8 cellular contexts compared by ENCODE assay signal in the genomic region with DNA sequence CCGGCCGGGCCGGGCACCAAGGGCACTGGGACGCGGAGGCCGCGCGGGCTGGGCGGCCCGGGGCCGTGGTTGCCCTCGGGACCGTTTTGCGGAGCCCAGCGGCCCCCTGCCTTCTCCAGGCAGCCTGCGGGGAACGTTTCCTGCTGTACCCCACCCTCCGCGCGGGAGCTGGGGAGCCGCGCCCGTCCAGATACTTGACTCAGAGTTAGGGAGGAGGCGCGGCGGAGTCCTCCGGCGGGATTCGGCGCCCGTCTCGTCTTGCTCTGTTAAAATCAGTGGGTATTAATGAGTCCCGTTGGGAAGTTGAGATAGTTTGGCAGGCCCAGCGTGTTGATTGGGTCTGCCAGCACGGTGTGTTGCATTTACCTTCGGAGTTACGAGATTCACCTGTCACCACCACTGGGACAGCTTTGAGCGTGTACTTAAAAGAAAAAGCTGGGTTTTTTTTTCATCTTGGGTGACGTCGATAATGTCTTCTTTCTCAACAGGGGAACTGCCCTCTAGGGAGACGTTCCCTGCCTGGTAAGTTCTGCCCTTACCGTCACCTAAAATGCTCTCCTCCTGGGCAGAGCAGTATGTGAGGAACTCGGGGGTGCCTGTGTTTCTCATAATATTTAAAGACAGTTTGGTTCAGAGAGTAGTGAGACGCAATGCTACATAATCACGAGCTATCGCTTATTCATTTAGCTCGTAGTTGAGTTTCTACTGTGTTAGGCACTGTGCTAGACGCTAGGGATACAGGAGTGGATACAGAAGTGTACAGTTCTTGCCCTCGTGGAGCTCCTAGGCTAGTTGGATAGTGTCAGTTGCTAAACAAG. TPM values are rescaled to one million over a fixed set of nuclear protein-coding genes. Genes with fewer than 3 reads are reported as not detected.
A peak's percentile ranks its signal among the peaks of the same experiment; 100 is the strongest.
DNase-seq lines count a peak whose midpoint lies in the region; ATAC-seq and TF ChIP-seq lines count a peak whose summit lies in the region.

No MANE protein-coding gene starts in this region.

- no TSS peak for BruUV-seq in Panc1 (replicated peaks; lab: Mats Ljungman, UMichigan)

- in situ Hi-C loops in Panc1 (cut with HindIII; ENCODE audit: low pct_unique_long_range_greater_than_20kb, low sequenced_read_pairs): no loop called here

- intact Hi-C loops in Right ventricle myocardium inferior (cut with DNase I) (loop anchor here (2.0 kb wide), 1 partner anchor 22 kb away; no protein-coding TSS in a partner anchor), cardiac septum (cut with DNase I) (no loop called here), Panc1 (cut with micrococcal nuclease; ENCODE audit: unreplicated experiment) (no loop called here), left cardiac atrium (cut with DNase I) (no loop called here), sciatic nerve (cut with DNase I) (no loop called here)

- H3K4me3 ChIP-seq in Panc1 (ENCODE audit: low read depth in 2 of 2, low read length in 2 of 2): peak overlapping the region; percentile 91 to 97

- H3K36me3 ChIP-seq in Panc1 (ENCODE audit: control insufficient read depth, insufficient read depth, low read length): peaks cover 2% of the 10 kb centered on the region

- H3K27ac Mint-ChIP-seq in activated naive CD8-positive, alpha-beta T cell: peak overlapping the region; percentile 99

- H3K27ac ChIP-seq in Panc1 (ENCODE audit: low read length): peak overlapping the region; percentile 81

- H3K27me3 ChIP-seq in Panc1 (ENCODE audit: control insufficient read depth, insufficient read depth, low read length): no peaks in the 10 kb centered on the region

- no peaks in the 10 kb centered on the region for H3K27me3 Mint-ChIP-seq in activated naive CD8-positive, alpha-beta T cell

- H3K4me1 ChIP-seq in Panc1 (ENCODE audit: control insufficient read depth, insufficient read depth, low read length): peaks cover 15% of the 10 kb centered on the region

- POLR2A ChIA-PET in Panc1 (lab: Charles Lee): interaction anchor here (0.6 kb wide), 1 partner anchor 15 kb away, joined by 9 read pairs; no protein-coding TSS in a partner anchor

- peaks cover 67% of the 10 kb centered on the region for H3K4me1 Mint-ChIP-seq in activated naive CD8-positive, alpha-beta T cell (ENCODE audit: low read depth)

- TF ChIP-seq CTCF in Panc1 (IDR thresholded peaks at IDR 0.05): no peak

- no peaks in the 10 kb centered on the region for H3K9me3 ChIP-seq in Panc1 (ENCODE audit: control insufficient read depth, insufficient read depth, low read depth, low read length)

- no peaks in the 10 kb centered on the region for H3K9me3 Mint-ChIP-seq in activated naive CD8-positive, alpha-beta T cell (ENCODE audit: low read depth)

- DNase-seq in Right ventricle myocardium inferior (ENCODE audit: missing footprints) (peak; percentile 71), cardiac septum (ENCODE audit: low spot score) (no peak), Panc1 (ENCODE audit: low read depth, low spot score) (no peak), left cardiac atrium (peak; percentile 65), sciatic nerve (ENCODE audit: low spot score) (peak; percentile 61), inferior parietal cortex (ENCODE audit: extremely low spot score) (no peak)

- H3K36me3 Mint-ChIP-seq in activated naive CD8-positive, alpha-beta T cell: no peaks in the 10 kb centered on the region

- CTCF ChIA-PET in Panc1 (lab: Charles Lee): no interaction called here

- peak; percentile 42 for ATAC-seq in Right ventricle myocardium inferior
- peak; percentile 28 for ATAC-seq in HG03039 (IDR thresholded peaks at IDR 0.05; ENCODE audit: unreplicated experiment)
- peak; percentile 64 for ATAC-seq in Panc1
- ATAC-seq in left cardiac atrium: peak; percentile 53 to 73
- peak; percentile 0 for ATAC-seq in sciatic nerve

- H3K4me3 Mint-ChIP-seq in activated naive CD8-positive, alpha-beta T cell: peak overlapping the region; percentile 100

RNA-seq across cellular contexts. Expression of a gene that starts 0.6 kb away (rescaled TPM):
- total RNA-seq in Right ventricle myocardium inferior: 213 TPM
- 202 TPM for total RNA-seq in cardiac septum
- 68.8 TPM for total RNA-seq in Panc1 (2021; ENCODE audit: unreplicated experiment)
- polyA plus RNA-seq in Panc1 (2012; ENCODE audit: insufficient read length): 56.7 TPM
- total RNA-seq in left cardiac atrium: 100 to 1,000 TPM; 133 to 137 TPM
- 79.6 TPM for total RNA-seq in sciatic nerve

RNA-seq across cellular contexts. Expression of a gene that starts 6.4 kb away (rescaled TPM):
- total RNA-seq in Right ventricle myocardium inferior (not detected), cardiac septum (not detected), Panc1 (2021; ENCODE audit: unreplicated experiment) (not detected), left cardiac atrium (not detected), sciatic nerve (not detected)
- polyA plus RNA-seq in Panc1 (2012; ENCODE audit: insufficient read length): 0.11 TPM

RNA-seq across cellular contexts. Expression of a gene that starts 40.7 kb away (rescaled TPM):
- total RNA-seq in Right ventricle myocardium inferior: 19.1 TPM
- total RNA-seq in cardiac septum: 19.8 TPM
- 14.9 TPM for total RNA-seq in Panc1 (2021; ENCODE audit: unreplicated experiment)
- 22.4 TPM for polyA plus RNA-seq in Panc1 (2012; ENCODE audit: insufficient read length)
- total RNA-seq in left cardiac atrium: 10 to 100 TPM; 11.9 to 15.4 TPM
- total RNA-seq in sciatic nerve: 4.7 TPM

Comparison
In these comparisons a context has a peak if more than half of its experiments do, and no peak if none do; other contexts are left out.
1. DNase-seq: peak in Right ventricle myocardium inferior (single experiment), left cardiac atrium (single experiment) and sciatic nerve (single experiment); none in cardiac septum (single experiment), Panc1 (single experiment) and inferior parietal cortex (single experiment).
2. ATAC-seq: peak in every context shown above with its lines; median percentile 64 in Panc1; 63 in left cardiac atrium; 42 in Right ventricle myocardium inferior; 28 in HG03039; 0 in sciatic nerve.